In genomic region chr6:125789576-125790402, GRCh38 we compare ENCODE assay signal across 1 cellular context.
TF ChIP-seq lines count a peak whose summit lies in the region.

No MANE protein-coding gene starts in this region.

TF ChIP-seq in HEK293, 187 proteins besides CTCF, POLR2A, EP300 and RAD21 (continued from another document and continues in another):
- TF ChIP-seq ELK4 (IDR thresholded peaks at IDR 0.05; ENCODE audit: borderline replicate concordance, low read depth, low read length) (no peak), GLIS2 (tag by site-specific recombination; IDR thresholded peaks at IDR 0.05) (peak; percentile 66), ZNF621 (tag by site-specific recombination; IDR thresholded peaks at IDR 0.05) (no peak), ZFP37 (tag by site-specific recombination; IDR thresholded peaks at IDR 0.05) (peak; percentile 85; the same call in 1 of the 2 replicates), KLF10 (tag by site-specific recombination; IDR thresholded peaks at IDR 0.05) (no peak), ZNF600 (tag by site-specific recombination; IDR thresholded peaks at IDR 0.05) (peak; percentile 85), TSHZ1 (tag by site-specific recombination; IDR thresholded peaks at IDR 0.05; ENCODE audit: borderline replicate concordance) (no peak), ZNF146 (tag by site-specific recombination; IDR thresholded peaks at IDR 0.05) (no peak), ZNF398 (tag by site-specific recombination; IDR thresholded peaks at IDR 0.05) (peak; percentile 87), PATZ1 (tag by site-specific recombination; IDR thresholded peaks at IDR 0.05) (peak; percentile 82), ZNF623 (tag by site-specific recombination; IDR thresholded peaks at IDR 0.05) (no peak), ZNF24 (tag by site-specific recombination; IDR thresholded peaks at IDR 0.05) (peak; percentile 72), ZFP3 (tag by site-specific recombination; IDR thresholded peaks at IDR 0.05; ENCODE audit: low read depth) (peak; percentile 14; the same call in 1 of the 2 replicates), ZFHX2 (tag by site-specific recombination; conservative IDR thresholded peaks at IDR 0.05) (no peak), ZNF266 (tag by site-specific recombination; IDR thresholded peaks at IDR 0.05; ENCODE audit: low read depth) (no peak), YY1 (tag by site-specific recombination; IDR thresholded peaks at IDR 0.05) (no peak), ZNF664 (tag by site-specific recombination; IDR thresholded peaks at IDR 0.05) (peak; percentile 77), KLF8 (tag by site-specific recombination; IDR thresholded peaks at IDR 0.05) (no peak), ZSCAN30 (tag by site-specific recombination; IDR thresholded peaks at IDR 0.05) (peak; percentile 64; the same call in 1 of the 2 replicates), ZNF555 (tag by site-specific recombination; conservative IDR thresholded peaks at IDR 0.05) (no peak), SCRT2 (tag by site-specific recombination; IDR thresholded peaks at IDR 0.05) (peak; percentile 93), ZNF280D (tag by site-specific recombination; IDR thresholded peaks at IDR 0.05) (no peak), ZSCAN4 (tag by site-specific recombination; IDR thresholded peaks at IDR 0.05) (peak; percentile 20; the same call in 1 of the 2 replicates), SP7 (tag by site-specific recombination; IDR thresholded peaks at IDR 0.05) (peak; percentile 78), OSR2 (tag by site-specific recombination; IDR thresholded peaks at IDR 0.05) (peak; percentile 53; the same call in 1 of the 2 replicates), OVOL3 (tag by site-specific recombination; IDR thresholded peaks at IDR 0.05) (no peak), ZNF654 (tag by site-specific recombination; IDR thresholded peaks at IDR 0.05; ENCODE audit: low read depth) (0 out of 2 replicates have a peak, but pooled peaks have one; percentile 4), ZNF280C (tag by site-specific recombination; IDR thresholded peaks at IDR 0.05) (no peak), ZBTB17 (tag by site-specific recombination; IDR thresholded peaks at IDR 0.05) (peak; percentile 70), ZNF473 (tag by site-specific recombination; IDR thresholded peaks at IDR 0.05) (no peak), ZEB2 (tag by site-specific recombination; IDR thresholded peaks at IDR 0.05) (peak; percentile 66), ZNF19 (tag by site-specific recombination; IDR thresholded peaks at IDR 0.05; ENCODE audit: low read depth) (no peak), HIC1 (tag by site-specific recombination; IDR thresholded peaks at IDR 0.05) (no peak), ZSCAN5A (tag by site-specific recombination; IDR thresholded peaks at IDR 0.05) (no peak), ZNF510 (tag by site-specific recombination; IDR thresholded peaks at IDR 0.05; ENCODE audit: insufficient replicate concordance) (no peak), FEZF1 (tag by site-specific recombination; IDR thresholded peaks at IDR 0.05) (peak; percentile 16; the same call in 1 of the 2 replicates), ZNF341 (tag by site-specific recombination; IDR thresholded peaks at IDR 0.05; ENCODE audit: low read depth) (peak; percentile 78), ZNF843 (tag by site-specific recombination; IDR thresholded peaks at IDR 0.05) (peak; percentile 62), ZFP69B (tag by site-specific recombination; IDR thresholded peaks at IDR 0.05) (peak; percentile 99), KLF7 (tag by site-specific recombination; IDR thresholded peaks at IDR 0.05; ENCODE audit: borderline replicate concordance) (no peak), ZNF629 (tag by site-specific recombination; IDR thresholded peaks at IDR 0.05) (peak; percentile 69), ZNF544 (tag by site-specific recombination; IDR thresholded peaks at IDR 0.05) (no peak), ZNF610 (tag by site-specific recombination; IDR thresholded peaks at IDR 0.05; ENCODE audit: borderline replicate concordance) (no peak), ZNF121 (tag by site-specific recombination; IDR thresholded peaks at IDR 0.05) (peak; percentile 58; the same call in 1 of the 2 replicates), ZNF585B (tag by site-specific recombination; IDR thresholded peaks at IDR 0.05) (no peak)
